In genomic region chrX:134459683-134460004, GRCh38 we compare ENCODE assay signal across 9 cellular contexts. TPM values are rescaled to one million over a fixed set of nuclear protein-coding genes. Genes with fewer than 3 reads are reported as not detected.
DNase-seq lines count a peak whose midpoint lies in the region; ATAC-seq lines count a peak whose summit lies in the region.
"Had no signal": no experiment of that assay in that cellular context is flagged by ENCODE, and none has a peak within 500 bp of the region (broad histone marks: within the 10 kb centered on the region; RNA-seq: fewer than 3 reads in every experiment).

No MANE protein-coding gene starts in this region.

- H3K9ac ChIP-seq in iPS-18a (ENCODE audit: low read length): no peak overlapping the region
- peak overlapping the region in 2 of 5 donors; percentile 54 to 55 for H3K9ac ChIP-seq in subcutaneous abdominal adipose tissue (ENCODE audit: low read length in 5 of 5)

- peak; percentile 6 for ATAC-seq in HG03354 (IDR thresholded peaks at IDR 0.05; ENCODE audit: poor library complexity, severe bottlenecking, unreplicated experiment)

- peaks cover 9% of the 10 kb centered on the region for H3K4me1 Mint-ChIP-seq in activated CD4-positive, alpha-beta T cell treated with anti-CD3 and anti-CD28 coated beads, Interleukin-2, amount 10 ng/mL, durations not matched to agents 24 days and 14 days
- peaks cover 33% of the 10 kb centered on the region for H3K4me1 Mint-ChIP-seq in activated naive CD4-positive, alpha-beta T cell treated with anti-CD3 and anti-CD28 coated beads, Interleukin-2, amount 10 ng/mL, durations not matched to agents 7 days and 5 days

- H3K9me3 Mint-ChIP-seq in activated CD4-positive, alpha-beta T cell treated with anti-CD3 and anti-CD28 coated beads, Interleukin-2, amount 10 ng/mL, durations not matched to agents 24 days and 14 days: no peaks in the 10 kb centered on the region
- H3K9me3 Mint-ChIP-seq in activated naive CD4-positive, alpha-beta T cell treated with anti-CD3 and anti-CD28 coated beads, Interleukin-2, amount 10 ng/mL, durations not matched to agents 7 days and 5 days: no peaks in the 10 kb centered on the region

- H3K27ac Mint-ChIP-seq in activated CD4-positive, alpha-beta T cell treated with anti-CD3 and anti-CD28 coated beads, Interleukin-2, amount 10 ng/mL, durations not matched to agents 24 days and 14 days: peak overlapping the region; percentile 75
- peak overlapping the region; percentile 76 for H3K27ac Mint-ChIP-seq in activated naive CD4-positive, alpha-beta T cell treated with anti-CD3 and anti-CD28 coated beads, Interleukin-2, amount 10 ng/mL, durations not matched to agents 7 days and 5 days

- H3K4me1 ChIP-seq in iPS-18a (ENCODE audit: control insufficient read depth, low read depth, low read length) (no peaks in the 10 kb centered on the region), subcutaneous abdominal adipose tissue (ENCODE audit: control insufficient read depth in 5 of 5, insufficient read depth in 5 of 5, low read length in 5 of 5) (peaks cover 0 to 11% (median 3%) of the 10 kb centered on the region in 5 donors)

- H3K4me3 ChIP-seq in iPS-18a (ENCODE audit: low read length): peak overlapping the region; percentile 72
- peak overlapping the region; percentile 0 to 64 (median 63) for H3K4me3 ChIP-seq in subcutaneous abdominal adipose tissue (ENCODE audit: low read depth in 1 of 5, low read length in 5 of 5)

- intact Hi-C loops in activated CD4-positive, alpha-beta T cell treated with anti-CD3 and anti-CD28 coated beads, Interleukin-2, amount 10 ng/mL, durations not matched to agents 24 days and 14 days (cut with micrococcal nuclease): loop anchor here (5.0 kb wide), 1 partner anchor 287 kb away; no protein-coding TSS in a partner anchor

- H3K27ac ChIP-seq in iPS-18a (ENCODE audit: low read length): no peak overlapping the region
- H3K27ac ChIP-seq in subcutaneous abdominal adipose tissue (ENCODE audit: low read depth, low read length): no peak overlapping the region
- H3K27ac ChIP-seq: epithelial cell of prostate had no signal

- H3K27me3 Mint-ChIP-seq in activated CD4-positive, alpha-beta T cell treated with anti-CD3 and anti-CD28 coated beads, Interleukin-2, amount 10 ng/mL, durations not matched to agents 24 days and 14 days: no peaks in the 10 kb centered on the region
- H3K27me3 Mint-ChIP-seq in activated naive CD4-positive, alpha-beta T cell treated with anti-CD3 and anti-CD28 coated beads, Interleukin-2, amount 10 ng/mL, durations not matched to agents 7 days and 5 days: no peaks in the 10 kb centered on the region

- CTCF ChIA-PET in activated naive CD4-positive, alpha-beta T cell treated with anti-CD3 and anti-CD28 coated beads, Interleukin-2, amount 10 ng/mL, durations not matched to agents 7 days and 5 days (lab: Charles Lee): no interaction called here

- H3K27me3 ChIP-seq in iPS-18a (ENCODE audit: control insufficient read depth, insufficient read depth, low read length) (no peaks in the 10 kb centered on the region), subcutaneous abdominal adipose tissue (ENCODE audit: control insufficient read depth in 5 of 5, insufficient read depth in 4 of 5, low read length in 5 of 5) (no peaks in the 10 kb centered on the region)

- peaks cover 6% of the 10 kb centered on the region for H3K36me3 Mint-ChIP-seq in activated CD4-positive, alpha-beta T cell treated with anti-CD3 and anti-CD28 coated beads, Interleukin-2, amount 10 ng/mL, durations not matched to agents 24 days and 14 days (ENCODE audit: low read depth)
- H3K36me3 Mint-ChIP-seq in activated naive CD4-positive, alpha-beta T cell treated with anti-CD3 and anti-CD28 coated beads, Interleukin-2, amount 10 ng/mL, durations not matched to agents 7 days and 5 days: peaks cover 1% of the 10 kb centered on the region

- H3K36me3 ChIP-seq in iPS-18a (ENCODE audit: control insufficient read depth, low read depth, low read length): no peaks in the 10 kb centered on the region
- no peaks in the 10 kb centered on the region for H3K36me3 ChIP-seq in subcutaneous abdominal adipose tissue (ENCODE audit: control insufficient read depth in 5 of 5, insufficient read depth in 5 of 5, low read length in 5 of 5)

- H3K9me3 ChIP-seq in iPS-18a (ENCODE audit: control insufficient read depth, low read depth, low read length) (peaks cover 5% of the 10 kb centered on the region), subcutaneous abdominal adipose tissue (ENCODE audit: control insufficient read depth in 5 of 5, low read length in 5 of 5) (no peaks in the 10 kb centered on the region)

- no peak for DNase-seq in activated CD4-positive, alpha-beta T cell treated with anti-CD3 and anti-CD28 coated beads, Interleukin-2, amount 10 ng/mL, durations not matched to agents 24 days and 14 days
- no peak for DNase-seq in activated CD4-positive, alpha-beta T cell treated with anti-CD3 and anti-CD28 coated beads for 48 hours
- no peak for DNase-seq in activated naive CD4-positive, alpha-beta T cell treated with anti-CD3 and anti-CD28 coated beads, Interleukin-2, amount 10 ng/mL, durations not matched to agents 7 days and 5 days
- no peak for DNase-seq in iPS-NIHi11 (ENCODE audit: low spot score)
- no peak for DNase-seq in D341Med (ENCODE audit: low spot score)

- peak overlapping the region; percentile 94 for H3K4me3 Mint-ChIP-seq in activated CD4-positive, alpha-beta T cell treated with anti-CD3 and anti-CD28 coated beads, Interleukin-2, amount 10 ng/mL, durations not matched to agents 24 days and 14 days
- peak overlapping the region; percentile 77 for H3K4me3 Mint-ChIP-seq in activated naive CD4-positive, alpha-beta T cell treated with anti-CD3 and anti-CD28 coated beads, Interleukin-2, amount 10 ng/mL, durations not matched to agents 7 days and 5 days

RNA-seq across cellular contexts. Expression of gene HPRT1, which starts 0.3 kb away (rescaled TPM):
- total RNA-seq in activated CD4-positive, alpha-beta T cell treated with anti-CD3 and anti-CD28 coated beads, Interleukin-2, amount 10 ng/mL, durations not matched to agents 24 days and 14 days: 121 and 128 TPM in 2 replicates
